8 cellular contexts compared by ENCODE assay signal in genomic region chr15:40695469-40695910, GRCh38. TPM values are rescaled to one million over a fixed set of nuclear protein-coding genes. Genes with fewer than 3 reads are reported as not detected.
DNase-seq lines count a peak whose midpoint lies in the region; ATAC-seq and TF ChIP-seq lines count a peak whose summit lies in the region.

No MANE protein-coding gene starts in this region.

- H3K36me3 ChIP-seq in aorta (ENCODE audit: control insufficient read depth in 1 of 2, insufficient read depth in 2 of 2, low read length in 1 of 2): no peaks in the 10 kb centered on the region

- peak overlapping the region; percentile 83 for H3K4me3 ChIP-seq in LNCaP clone FGC (ENCODE audit: low read depth, low read length)
- H3K4me3 ChIP-seq in aorta (ENCODE audit: low read length in 2 of 2): peak overlapping the region; percentile 46 to 77

- no peaks in the 10 kb centered on the region for H3K27me3 ChIP-seq in aorta (ENCODE audit: control insufficient read depth in 1 of 2, insufficient read depth in 2 of 2, low read length in 1 of 2)

- BruUV-seq in Calu3 (replicated peaks; lab: Mats Ljungman, UMichigan): TSS peak; percentile 31

- DNase-seq in Calu3 (peak; percentile 5), LNCaP clone FGC (ENCODE audit: low read depth) (no peak), chondrocyte (ENCODE audit: low spot score) (no peak), memory B cell (ENCODE audit: low spot score in 2 of 2) (no peak), aorta (no peak), NCI-H1436 treated with DMSO at 0.1 percent for 48 hours (lab: John Stamatoyannopoulos, UW) (no peak)
- no peak for DNase-seq in activated CD4-positive, alpha-beta T cell treated with anti-CD3 and anti-CD28 coated beads, Interleukin-2, amount 50 U/mL, for 1 hour

- peak overlapping the region; percentile 12 for H3K27ac Mint-ChIP-seq in Calu3 (ENCODE audit: unreplicated experiment)
- peak overlapping the region; percentile 96 for H3K27ac Mint-ChIP-seq in chondrocyte (ENCODE audit: unreplicated experiment)
- peak overlapping the region; percentile 94 for H3K27ac Mint-ChIP-seq in memory B cell

- H3K36me3 Mint-ChIP-seq in Calu3 (ENCODE audit: insufficient read depth, unreplicated experiment): peaks cover 23% of the 10 kb centered on the region
- H3K36me3 Mint-ChIP-seq in chondrocyte (ENCODE audit: low read depth): peaks cover 2% of the 10 kb centered on the region
- peaks cover 2% of the 10 kb centered on the region for H3K36me3 Mint-ChIP-seq in memory B cell

- intact Hi-C loops in Calu3 (cut with micrococcal nuclease; ENCODE audit: unreplicated experiment) (no loop called here), aorta (cut with DNase I) (no loop called here)

- CTCF ChIA-PET in Calu3 (lab: Charles Lee): interaction anchor here (0.7 to 1.4 kb wide), 2 partner anchors 178 to 198 kb away, joined by 3 to 4 read pairs; no protein-coding TSS in a partner anchor

- peak overlapping the region; percentile 86 for H3K4me3 Mint-ChIP-seq in Calu3 (ENCODE audit: low read depth, unreplicated experiment)
- H3K4me3 Mint-ChIP-seq in chondrocyte (ENCODE audit: unreplicated experiment): peak overlapping the region; percentile 97
- H3K4me3 Mint-ChIP-seq in memory B cell: peak overlapping the region; percentile 99

- H3K27me3 Mint-ChIP-seq in Calu3 (ENCODE audit: unreplicated experiment): no peaks in the 10 kb centered on the region
- no peaks in the 10 kb centered on the region for H3K27me3 Mint-ChIP-seq in chondrocyte (ENCODE audit: low read depth)
- H3K27me3 Mint-ChIP-seq in memory B cell: no peaks in the 10 kb centered on the region

- WGBS in aorta, 2 donors: 0 to 1% methylated on average over 25 of the region's 25 CpGs

- TF ChIP-seq CTCF in Calu3 (IDR thresholded peaks at IDR 0.05; ENCODE audit: unreplicated experiment): no peak
- no peak for TF ChIP-seq CTCF in LNCaP clone FGC (IDR thresholded peaks at IDR 0.05; ENCODE audit: control insufficient read depth, extremely low read depth, insufficient read depth)
- TF ChIP-seq CTCF in chondrocyte (IDR thresholded peaks at IDR 0.05): peak; percentile 8

- ATAC-seq in GM21576 (IDR thresholded peaks at IDR 0.05; ENCODE audit: unreplicated experiment) (peak; percentile 31), memory B cell (ENCODE audit: low read depth) (no peak), aorta (ENCODE audit: low FRiP score) (peak; percentile 9)

- peak overlapping the region in 1 of 2 donors; percentile 13 for H3K27ac ChIP-seq in aorta (ENCODE audit: low read depth in 1 of 2, low read length in 2 of 2)

- H3K4me1 Mint-ChIP-seq in Calu3 (ENCODE audit: low read depth, unreplicated experiment) (peaks cover 6% of the 10 kb centered on the region), chondrocyte (ENCODE audit: low read depth) (peaks cover 13% of the 10 kb centered on the region), memory B cell (peaks cover 11% of the 10 kb centered on the region)

- H3K9me3 ChIP-seq in aorta (ENCODE audit: control insufficient read depth, low read length): no peaks in the 10 kb centered on the region

- H3K9me3 Mint-ChIP-seq in Calu3 (ENCODE audit: low read depth, unreplicated experiment) (no peaks in the 10 kb centered on the region), chondrocyte (ENCODE audit: low read depth) (no peaks in the 10 kb centered on the region), memory B cell (no peaks in the 10 kb centered on the region)

- H3K4me1 ChIP-seq in aorta (ENCODE audit: control insufficient read depth in 1 of 2, insufficient read depth in 2 of 2, low read length in 2 of 2): peaks cover 1 to 2% of the 10 kb centered on the region in 2 donors

RNA-seq across cellular contexts. Expression of gene RAD51, which starts 0.5 kb away (rescaled TPM):
- total RNA-seq in Calu3 (2022): 12.8 and 14.5 TPM in 2 replicates
- total RNA-seq in chondrocyte: 6.9 to 13.0 TPM (median 9.4 TPM) in 3 replicates
- total RNA-seq in aorta: under 1 TPM; 0.42 to 0.87 TPM
- under 1 TPM; 0.33 to 0.50 TPM for polyA plus RNA-seq in aorta

RNA-seq across cellular contexts. Expression of gene RMDN3, which starts 59.6 kb away (rescaled TPM):
- total RNA-seq in Calu3 (2022) (23.5 and 25.5 TPM in 2 replicates), chondrocyte (27.5 to 30.1 TPM (median 28.8 TPM) in 3 replicates), aorta (10 to 100 TPM; 21.1 to 29.1 TPM)
- 10 to 100 TPM; 27.3 to 29.2 TPM for polyA plus RNA-seq in aorta

Comparison
In these comparisons a context has a peak if more than half of its experiments do, and no peak if none do; other contexts are left out.
1. H3K27ac Mint-ChIP-seq: peak in every context shown above with its lines; median percentile 96 in chondrocyte; 94 in memory B cell; 12 in Calu3.